In the genomic region with DNA sequence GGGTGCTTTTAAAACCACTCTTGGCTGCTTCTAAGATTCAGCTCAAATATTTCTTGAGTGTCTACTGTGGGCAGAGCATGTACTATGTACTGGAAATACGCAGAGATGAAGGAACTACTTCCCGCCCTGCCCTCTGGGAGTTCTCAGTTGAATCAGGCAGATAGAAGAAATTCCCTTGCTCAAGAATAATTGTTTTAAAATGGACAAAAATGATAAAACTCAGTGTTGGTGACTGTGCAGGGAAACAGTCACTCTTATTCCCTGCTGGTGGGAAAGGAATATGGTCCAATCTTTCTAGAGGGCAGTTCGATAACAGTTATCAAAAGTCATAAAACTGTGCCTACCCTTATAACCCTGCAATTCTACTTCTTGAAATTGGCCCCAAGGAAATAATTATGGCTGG, we compare ENCODE assay signal across 20 cellular contexts. TPM values are rescaled to one million over a fixed set of nuclear protein-coding genes. Genes with fewer than 3 reads are reported as not detected.
"Had no signal": no experiment of that assay in that cellular context is flagged by ENCODE, and none has a peak within 500 bp of the region (broad histone marks: within the 10 kb centered on the region; RNA-seq: fewer than 3 reads in every experiment).

No MANE protein-coding gene starts in this region.

- H3K27ac ChIP-seq: pancreas, right lobe of liver had no signal

- H3K4me3 ChIP-seq: breast epithelium, pancreas, right lobe of liver, smooth muscle cell had no signal

- DNase-seq: activated CD4-positive, alpha-beta T cell treated with anti-CD3 and anti-CD28 coated beads, Interleukin-2, amount 50 U/mL, for 1 hour; activated CD4-positive, CD25-positive, alpha-beta regulatory T cell treated with anti-CD3 and anti-CD28 coated beads, Interleukin-2, amount 50 U/mL, for 72 hours; activated CD8-positive, alpha-beta memory T cell treated with anti-CD3 and anti-CD28 coated beads, Interleukin-2, amount 50 U/mL, for 48 hours; activated effector memory CD4-positive, alpha-beta T cell treated with Interleukin-2 at 50 U/mL for 16 hours; activated naive CD4-positive, alpha-beta T cell treated with anti-CD3 and anti-CD28 coated beads, Interleukin-2, amount 10 ng/mL, durations not matched to agents 7 days and 5 days; activated T-cell treated with anti-CD3 and anti-CD28 coated beads, Interleukin-2, amount 50 U/mL, for 48 hours; aorta; cerebellar nuclear complex; cortex of kidney; foreskin melanocyte; head of caudate nucleus; left ventricle myocardium superior; mesendoderm; natural killer cell; pancreas; right lobe of liver; stimulated activated CD4-positive, alpha-beta T cell treated with anti-CD3 and anti-CD28 coated beads, Interleukin-4, amount 100 ng/mL, for 1 hour; stimulated activated naive CD8-positive, alpha-beta T cell treated with anti-CD3 and anti-CD28 coated beads, Interleukin-15, amount 100 ng/mL, for 72 hours had no signal

- ATAC-seq: left ventricle myocardium superior; natural killer cell; pancreas; right lobe of liver; stimulated activated naive CD8-positive, alpha-beta T cell treated with anti-CD3 and anti-CD28 coated beads, Interleukin-15, amount 100 ng/mL, for 72 hours had no signal

- H3K27me3 ChIP-seq: breast epithelium, pancreas, right lobe of liver had no signal

- H3K9me3 ChIP-seq: breast epithelium, pancreas, right lobe of liver had no signal

- H3K4me1 ChIP-seq: pancreas, right lobe of liver had no signal

- H3K36me3 ChIP-seq: breast epithelium, pancreas, right lobe of liver had no signal

RNA-seq across cellular contexts. Expression of gene GRHL3, which starts 16.9 kb away (rescaled TPM):
- total RNA-seq: aorta, left ventricle myocardium superior, natural killer cell had no signal
